Comparison of ENCODE assay signal across 25 cellular contexts in genomic region chr1:125119024-125119441, GRCh38.
A peak's percentile ranks its signal among the peaks of the same experiment; 100 is the strongest.
DNase-seq lines count a peak whose midpoint lies in the region; ATAC-seq, FAIRE-seq and TF ChIP-seq lines count a peak whose summit lies in the region.
"Had no signal": no experiment of that assay in that cellular context is flagged by ENCODE, and none has a peak within 500 bp of the region (broad histone marks: within the 10 kb centered on the region; RNA-seq: fewer than 3 reads in every experiment).

No MANE protein-coding gene starts in this region.

- H3K23ac ChIP-seq in H9 (ENCODE audit: insufficient read length, low read depth, low read length): no peak overlapping the region

- no peak overlapping the region for H2BK15ac ChIP-seq in H9 (ENCODE audit: low read depth, low read length)

- H3K4me2 ChIP-seq in H9 (ENCODE audit: insufficient read depth, insufficient read length, low read length): no peak overlapping the region
- H3K4me2 ChIP-seq: A549; BLaER1 treated with 17β-estradiol and CSF1 and Interleukin-3, amounts not matched to agents 10 nM and 100 nM had no signal

- H2BK120ac ChIP-seq in H9 (ENCODE audit: low read depth, low read length, poor library complexity, severe bottlenecking): no peak overlapping the region

- TF ChIP-seq CTCF in H9 (conservative IDR thresholded peaks at IDR 0.05) (no peak), kidney (IDR thresholded peaks at IDR 0.05; ENCODE audit: borderline replicate concordance, extremely low read depth, insufficient read depth) (no peak)

- no peaks in the 10 kb centered on the region for H3K36me3 ChIP-seq in kidney (ENCODE audit: control insufficient read depth in 1 of 2, insufficient read depth in 2 of 2, low read length in 2 of 2)
- H3K36me3 ChIP-seq: BE2C; BLaER1 treated with 17β-estradiol and CSF1 and Interleukin-3, amounts not matched to agents 10 nM and 100 nM had no signal

- no peaks in the 10 kb centered on the region for H3K23me2 ChIP-seq in H9 (ENCODE audit: insufficient read length, low read depth, low read length, poor library complexity, severe bottlenecking)

- H4K8ac ChIP-seq in H9 (replicated peaks; ENCODE audit: insufficient read length, low read depth, low read length): no peak overlapping the region

- no peaks in the 10 kb centered on the region for H3K4me1 ChIP-seq in right cardiac atrium (ENCODE audit: control insufficient read depth, insufficient read depth, low read length)
- no peaks in the 10 kb centered on the region for H3K4me1 ChIP-seq in H9 (ENCODE audit: insufficient read depth, low read length)
- no peaks in the 10 kb centered on the region for H3K4me1 ChIP-seq in kidney (ENCODE audit: control insufficient read depth in 1 of 2, insufficient read depth in 1 of 2, low read depth in 1 of 2, low read length in 2 of 2)
- H3K4me1 ChIP-seq: A549; BE2C; BLaER1 treated with 17β-estradiol and CSF1 and Interleukin-3, amounts not matched to agents 10 nM and 100 nM had no signal

- no peak overlapping the region for H2AK5ac ChIP-seq in H9 (ENCODE audit: insufficient read length, low read length)

- H3K56ac ChIP-seq in H9 (ENCODE audit: insufficient read length, low read depth, low read length): no peak overlapping the region

- H3K4me3 Mint-ChIP-seq in H9: no peak overlapping the region
- H3K4me3 Mint-ChIP-seq: CD14-positive monocyte; CD4-positive, alpha-beta T cell; CD8-positive, alpha-beta memory T cell had no signal

- no peak overlapping the region for H4K5ac ChIP-seq in H9 (ENCODE audit: insufficient read length, low read depth, low read length)

- no peak overlapping the region for H3K14ac ChIP-seq in H9 (ENCODE audit: insufficient read depth, low read length)

- H3K9me3 ChIP-seq in right cardiac atrium (ENCODE audit: control insufficient read depth, low read length): no peaks in the 10 kb centered on the region
- peaks cover 26% of the 10 kb centered on the region for H3K9me3 ChIP-seq in H9 (ENCODE audit: control insufficient read depth, low read depth, low read length)
- no peaks in the 10 kb centered on the region for H3K9me3 ChIP-seq in kidney (ENCODE audit: control insufficient read depth in 1 of 2, low read length in 2 of 2)
- H3K9me3 ChIP-seq: A549, BE2C had no signal

- H3K27ac Mint-ChIP-seq in H9: no peak overlapping the region
- H3K27ac Mint-ChIP-seq: CD14-positive monocyte; CD4-positive, alpha-beta T cell; CD8-positive, alpha-beta memory T cell had no signal

- ATAC-seq in Right ventricle myocardium inferior (no peak), right cardiac atrium (no peak), GM21528 (IDR thresholded peaks at IDR 0.05; ENCODE audit: low FRiP score, unreplicated experiment) (no peak)
- ATAC-seq: A549 had no signal

- H3K18ac ChIP-seq in H9 (ENCODE audit: insufficient read length, low read depth, low read length): no peak overlapping the region

- H3K27me3 ChIP-seq in right cardiac atrium (ENCODE audit: control insufficient read depth, insufficient read depth) (no peaks in the 10 kb centered on the region), H9 (ENCODE audit: insufficient read depth, low read length) (no peaks in the 10 kb centered on the region)
- H3K27me3 ChIP-seq: BE2C; BLaER1 treated with 17β-estradiol and CSF1 and Interleukin-3, amounts not matched to agents 10 nM and 100 nM had no signal

- H2BK20ac ChIP-seq in H9 (ENCODE audit: low read depth, low read length, poor library complexity, severe bottlenecking): no peak overlapping the region

- H3T11ph ChIP-seq in H9 (ENCODE audit: low read length): no peak overlapping the region

- H3K4ac ChIP-seq in H9 (ENCODE audit: low read depth, low read length): no peak overlapping the region

- H4K91ac ChIP-seq in H9 (ENCODE audit: insufficient read length, low read depth, low read length): no peak overlapping the region

- no peak overlapping the region for H2AFZ ChIP-seq in H9 (ENCODE audit: low read length)

- H2BK12ac ChIP-seq in H9 (ENCODE audit: insufficient read length, low read depth, low read length): no peak overlapping the region

- WGBS in right cardiac atrium: 68% methylated on average over 53 of the region's 53 CpGs
- WGBS in H9 (ENCODE audit: extremely low coverage, insufficient read length, low lambda C conversion rate): no CpG with 5 or more reads among the region's 53 CpGs

- H3K4me1 Mint-ChIP-seq in H9: no peaks in the 10 kb centered on the region
- H3K4me1 Mint-ChIP-seq: CD14-positive monocyte; CD8-positive, alpha-beta memory T cell had no signal

- H3K27ac ChIP-seq in right cardiac atrium (ENCODE audit: low read length): no peak overlapping the region
- H3K27ac ChIP-seq in H9 (ENCODE audit: insufficient read length, low read depth, low read length): no peak overlapping the region
- no peak overlapping the region for H3K27ac ChIP-seq in kidney (ENCODE audit: low read depth in 2 of 2, low read length in 2 of 2)
- H3K27ac ChIP-seq: A549; BLaER1 treated with 17β-estradiol and CSF1 and Interleukin-3, amounts not matched to agents 10 nM and 100 nM had no signal

- H3K79me1 ChIP-seq in H9 (ENCODE audit: insufficient read depth, low read depth, low read length, poor library complexity, severe bottlenecking): no peaks in the 10 kb centered on the region

- peaks cover 4% of the 10 kb centered on the region; the same call in 1 of the 2 replicates for H3K27me3 Mint-ChIP-seq in H9 (ENCODE audit: low read depth)
- H3K27me3 Mint-ChIP-seq: CD4-positive, alpha-beta T cell; CD8-positive, alpha-beta memory T cell had no signal

- DNase-seq in Right ventricle myocardium inferior (ENCODE audit: missing footprints) (peak; percentile 16), right cardiac atrium (no peak), H9 (peak; percentile 5), kidney (peak; percentile 41), posterior vena cava (ENCODE audit: low spot score) (peak; percentile 76), NCI-H69 (lab: John Stamatoyannopoulos, UW) (no peak)
- DNase-seq in central memory CD4-positive, alpha-beta T cell: no peak
- DNase-seq: 8988T; ACHN; AML-193; BE2C; CD4-positive, alpha-beta T cell; CD8-positive, alpha-beta memory T cell; DMS153; DND-41; GOT3; HCEC 1CT had no signal

- no peak overlapping the region for H2BK5ac ChIP-seq in H9 (ENCODE audit: insufficient read length, low read length)

- H3K36me3 Mint-ChIP-seq in H9 (ENCODE audit: insufficient read depth in 1 of 3, low read depth in 3 of 3): peaks cover 9 to 19% (median 12%) of the 10 kb centered on the region in 3 experiments
- H3K36me3 Mint-ChIP-seq: CD14-positive monocyte had no signal

- no peak overlapping the region for H3K4me3 ChIP-seq in right cardiac atrium (ENCODE audit: low read length)
- H3K4me3 ChIP-seq in kidney (ENCODE audit: low read length in 2 of 2): no peak overlapping the region
- H3K4me3 ChIP-seq: A549; BLaER1 treated with 17β-estradiol and CSF1 and Interleukin-3, amounts not matched to agents 10 nM and 100 nM had no signal

- H3K9me3 Mint-ChIP-seq in H9: peaks cover 66 to 73% of the 10 kb centered on the region in 2 experiments

- intact Hi-C loops in Right ventricle myocardium inferior (cut with DNase I): no loop called here
- intact Hi-C loops in right cardiac atrium (cut with DNase I): no loop called here
- intact Hi-C loops in kidney (cut with DNase I): no loop called here
- intact Hi-C loops in posterior vena cava (cut with DNase I): no loop called here

- no peak for FAIRE-seq in kidney (lab: Jason Lieb, UNC)
- FAIRE-seq: A549, G401.6, GM12892, GM19239, H54 had no signal

- no peak overlapping the region for H3K9ac ChIP-seq in H9 (ENCODE audit: extremely low read depth, insufficient read length, low read length)
- H3K9ac ChIP-seq in kidney (ENCODE audit: low read length in 2 of 2): no peak overlapping the region
- H3K9ac ChIP-seq: BLaER1 treated with 17β-estradiol and CSF1 and Interleukin-3, amounts not matched to agents 10 nM and 100 nM had no signal

- no peaks in the 10 kb centered on the region for H3K79me2 ChIP-seq in H9 (ENCODE audit: insufficient read depth, low read length)

- H4K20me1 ChIP-seq in H9 (ENCODE audit: control insufficient read depth, insufficient read depth, insufficient read length): no peaks in the 10 kb centered on the region
- H4K20me1 ChIP-seq: BLaER1 treated with 17β-estradiol and CSF1 and Interleukin-3, amounts not matched to agents 10 nM and 100 nM had no signal

Comparison
In these comparisons a context has a peak if more than half of its experiments do, and no peak if none do; other contexts are left out.
1. DNase-seq: peak in Right ventricle myocardium inferior (single experiment), H9 (single experiment), kidney (single experiment) and posterior vena cava (single experiment); none in right cardiac atrium (0 of 3), central memory CD4-positive, alpha-beta T cell (single experiment) and NCI-H69 (single experiment).